8 cellular contexts compared by ENCODE assay signal in genomic region chr1:159790237-159790917, GRCh38. TPM values are rescaled to one million over a fixed set of nuclear protein-coding genes. Genes with fewer than 3 reads are reported as not detected.
DNase-seq lines count a peak whose midpoint lies in the region; ATAC-seq and TF ChIP-seq lines count a peak whose summit lies in the region.

No MANE protein-coding gene starts in this region.

- TF ChIP-seq CTCF in DND-41 (IDR thresholded peaks at IDR 0.05; ENCODE audit: borderline replicate concordance, extremely low read depth, low read length, poor library complexity, severe bottlenecking): peak; percentile 65
- TF ChIP-seq CTCF in HL-60 (IDR thresholded peaks at IDR 0.05; ENCODE audit: insufficient read depth, low read length): peak; percentile 18
- TF ChIP-seq CTCF in WI38 (IDR thresholded peaks at IDR 0.05; ENCODE audit: low read depth, low read length): peak; percentile 56
- peak; percentile 64 to 71 (median 68) for TF ChIP-seq CTCF in right lobe of liver (IDR thresholded peaks at IDR 0.05)
- no peak for TF ChIP-seq CTCF in omental fat pad (IDR thresholded peaks at IDR 0.05)

- H3K9me3 ChIP-seq in DND-41 (ENCODE audit: insufficient read depth, low read length, severe bottlenecking) (no peaks in the 10 kb centered on the region), right lobe of liver (no peaks in the 10 kb centered on the region)

- H4K20me1 ChIP-seq in DND-41 (ENCODE audit: insufficient read depth, low read length): no peaks in the 10 kb centered on the region

- H3K4me3 ChIP-seq in DND-41 (ENCODE audit: low read depth in 1 of 2, low read length in 2 of 2): no peak overlapping the region
- no peak overlapping the region for H3K4me3 ChIP-seq in HL-60 (replicated peaks; ENCODE audit: insufficient read depth, low read length)
- no peak overlapping the region for H3K4me3 ChIP-seq in WI38 (ENCODE audit: low read depth, low read length)
- no peak overlapping the region for H3K4me3 ChIP-seq in right lobe of liver

- no peak for TF ChIP-seq POLR2A in right lobe of liver (IDR thresholded peaks at IDR 0.05)

- H3K79me2 ChIP-seq in DND-41 (ENCODE audit: insufficient read depth, low read length): no peaks in the 10 kb centered on the region

- H3K27ac ChIP-seq in DND-41 (ENCODE audit: low read length): no peak overlapping the region
- H3K27ac ChIP-seq in HL-60 (replicated peaks): no peak overlapping the region
- no peak overlapping the region for H3K27ac ChIP-seq in right lobe of liver

- intact Hi-C loops in right lobe of liver (cut with DNase I): loop anchor here in 1 of 2 donors (10.0 kb wide), 1 partner anchor 224 kb away; no protein-coding TSS in a partner anchor

- no peak overlapping the region for H3K9ac ChIP-seq in DND-41 (ENCODE audit: low read depth, low read length)

- DNase-seq in DND-41: no peak
- peak in 1 of 2 experiments; percentile 4 for DNase-seq in HL-60 (ENCODE audit: low read depth in 1 of 2, low spot score in 1 of 2)
- peak in 1 of 3 donors; percentile 35 for DNase-seq in right lobe of liver
- DNase-seq in omental fat pad (ENCODE audit: low spot score): no peak

- H3K4me1 ChIP-seq in DND-41 (ENCODE audit: insufficient read depth, low read length) (no peaks in the 10 kb centered on the region), right lobe of liver (peaks cover 0 to 4% (median 0%) of the 10 kb centered on the region in 4 donors)

- H3K36me3 ChIP-seq in DND-41 (ENCODE audit: insufficient read depth, low read length) (no peaks in the 10 kb centered on the region), right lobe of liver (no peaks in the 10 kb centered on the region)

- H3K27me3 ChIP-seq in DND-41 (ENCODE audit: insufficient read depth, low read length, poor library complexity) (peaks cover 4% of the 10 kb centered on the region), HL-60 (ENCODE audit: insufficient read depth, poor library complexity, severe bottlenecking) (peaks cover 17% of the 10 kb centered on the region), right lobe of liver (no peaks in the 10 kb centered on the region)

- no peak overlapping the region for H2AFZ ChIP-seq in DND-41 (ENCODE audit: low read depth, low read length)

- no peak overlapping the region for H3K4me2 ChIP-seq in DND-41 (ENCODE audit: insufficient read depth, low read length)

- ATAC-seq in DND-41 (ENCODE audit: insufficient read depth, low read depth) (peak; percentile 40; the same call in 1 of the 3 replicates), right lobe of liver (peak; percentile 90 to 94 (median 92)), GM18511 (IDR thresholded peaks at IDR 0.05; ENCODE audit: unreplicated experiment) (no peak), GM18519 (IDR thresholded peaks at IDR 0.05; ENCODE audit: low FRiP score, unreplicated experiment) (no peak), omental fat pad (ENCODE audit: low FRiP score) (no peak), GM21528 (IDR thresholded peaks at IDR 0.05; ENCODE audit: low FRiP score, unreplicated experiment) (no peak)

- WGBS in right lobe of liver (ENCODE audit: insufficient coverage, low coverage, low lambda C conversion rate, missing lambda C conversion rate): 6% methylated on average over 2 of the region's 2 CpGs

RNA-seq across cellular contexts. Expression of gene DUSP23, which starts 9.6 kb away (rescaled TPM):
- total RNA-seq in right lobe of liver (100 to 1,000 TPM in 1 of 6 experiments, 10 to 100 TPM in 5; 28.3 to 125 (median 69.4) TPM), omental fat pad (100 to 1,000 TPM in 2 of 4 donors, 10 to 100 TPM in 2; 93.1 to 108 (median 98.6) TPM)

RNA-seq across cellular contexts. Expression of gene FCRL6, which starts 11.8 kb away (rescaled TPM):
- under 1 TPM in 4 of 6 experiments, not detected in 2; 0.40 to 0.62 (median 0.51) TPM for total RNA-seq in right lobe of liver
- total RNA-seq in omental fat pad: 1 to 10 TPM in 3 of 4 donors, under 1 TPM in 1; 0.93 to 1.9 (median 1.4) TPM

RNA-seq across cellular contexts. Expression of gene SLAMF8, which starts 36.3 kb away (rescaled TPM):
- total RNA-seq in right lobe of liver (1 to 10 TPM in 5 of 6 experiments, under 1 TPM in 1; 0.33 to 5.7 (median 2.5) TPM), omental fat pad (10 to 100 TPM in 2 of 4 donors, 1 to 10 TPM in 2; 8.9 to 36.0 (median 11.2) TPM)

Comparison
In these comparisons a context has a peak if more than half of its experiments do, and no peak if none do; other contexts are left out.
1. ATAC-seq: peak in DND-41 (single experiment) and right lobe of liver (4 of 4); none in GM18511 (single experiment), GM18519 (single experiment), omental fat pad (single experiment) and GM21528 (single experiment).
2. CTCF ChIP-seq: peak in DND-41 (single experiment), HL-60 (single experiment), WI38 (single experiment) and right lobe of liver (4 of 4); none in omental fat pad (0 of 3).